11 cellular contexts compared by ENCODE assay signal in the genomic region with DNA sequence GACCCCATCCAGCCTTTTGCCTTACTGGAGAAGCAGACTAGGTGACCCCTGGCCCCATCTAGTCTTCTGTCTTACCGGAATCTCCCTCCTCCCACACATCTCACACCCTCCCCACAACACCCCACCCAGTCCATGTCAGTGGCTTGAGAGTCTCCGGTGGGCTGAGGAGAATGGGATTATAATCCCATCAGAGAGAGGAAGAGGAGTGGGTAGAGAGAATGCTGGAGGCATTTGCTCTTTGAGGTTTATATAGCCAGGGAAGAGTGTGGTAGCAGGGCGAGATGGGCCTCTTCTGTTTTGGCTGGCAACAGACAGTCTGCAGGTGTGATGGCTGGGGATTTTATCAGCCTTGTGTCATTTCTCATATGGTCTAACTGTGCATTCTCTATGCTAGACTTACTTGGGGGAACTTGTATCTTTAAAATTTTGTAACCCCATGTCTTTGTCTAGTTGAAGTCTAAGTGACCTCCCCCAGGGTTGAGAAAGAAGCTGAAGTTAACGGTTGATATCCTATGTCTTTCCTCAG. TPM values are rescaled to one million over a fixed set of nuclear protein-coding genes. Genes with fewer than 3 reads are reported as not detected.
DNase-seq lines count a peak whose midpoint lies in the region; ATAC-seq and TF ChIP-seq lines count a peak whose summit lies in the region.
"Had no signal": no experiment of that assay in that cellular context is flagged by ENCODE, and none has a peak within 500 bp of the region (broad histone marks: within the 10 kb centered on the region; RNA-seq: fewer than 3 reads in every experiment).

No MANE protein-coding gene starts in this region.

- no peak for TF ChIP-seq CTCF in CD8-positive, alpha-beta T cell (IDR thresholded peaks at IDR 0.05)
- no peak for TF ChIP-seq CTCF in SK-N-SH (IDR thresholded peaks at IDR 0.05)

- no peaks in the 10 kb centered on the region for H3K9me2 ChIP-seq in SK-N-SH

- H3K4me2 ChIP-seq in SK-N-SH = no peak overlapping the region

- peak; percentile 26 for ATAC-seq in CD8-positive, alpha-beta T cell
- ATAC-seq in GM21360 (IDR thresholded peaks at IDR 0.05; ENCODE audit: unreplicated experiment) (peak; percentile 42), HG03442 (IDR thresholded peaks at IDR 0.05; ENCODE audit: unreplicated experiment) (peak; percentile 45), GM21390 (IDR thresholded peaks at IDR 0.05; ENCODE audit: unreplicated experiment) (no peak)
- ATAC-seq in activated T-helper 17 cell treated with anti-CD3 and anti-CD28 coated beads, Interleukin-2, amount 50 U/mL, for 72 hours (replicated peaks) = no peak

- no peaks in the 10 kb centered on the region for H3K9me3 ChIP-seq in CD8-positive, alpha-beta T cell (ENCODE audit: low read length)
- H3K9me3 ChIP-seq in SK-N-SH = no peaks in the 10 kb centered on the region
- H3K9me3 ChIP-seq: BE2C had no signal

- intact Hi-C loops in CD8-positive, alpha-beta T cell (cut with DNase I, micrococcal nuclease) = no loop called here

- no peaks in the 10 kb centered on the region for H3K4me1 ChIP-seq in CD8-positive, alpha-beta T cell (ENCODE audit: insufficient read depth, low read length)
- peaks cover 4 to 9% of the 10 kb centered on the region in 2 experiments; a peak in 3 of 4 replicates for H3K4me1 ChIP-seq in SK-N-SH (ENCODE audit: control insufficient read depth in 1 of 2, insufficient read depth in 2 of 2, low read depth in 1 of 2, low read length in 1 of 2)

- WGBS in SK-N-SH (ENCODE audit: low lambda C conversion rate) = 96% methylated on average over 4 of the region's 4 CpGs

- TF ChIP-seq EP300 in SK-N-SH (IDR thresholded peaks at IDR 0.05; ENCODE audit: borderline replicate concordance in 1 of 2, low read depth in 1 of 2, low read length in 1 of 2) = no peak

- CTCF ChIA-PET in CD8-positive, alpha-beta T cell (lab: Charles Lee) = interaction anchor here (1.3 to 9.9 kb wide), 3 partner anchors 11 to 73 kb away, joined by 3 to 251 read pairs (median 8); no protein-coding TSS in a partner anchor
- CTCF ChIA-PET in SK-N-SH (lab: Yijun Ruan, JAX) = interaction anchor here (0.7 to 9.5 kb wide), 8 partner anchors 74 to 593 kb away, joined by 4 to 198 read pairs (median 8); no protein-coding TSS in a partner anchor

- no peak overlapping the region for H3K4me3 Mint-ChIP-seq in CD8-positive, alpha-beta T cell
- H3K4me3 Mint-ChIP-seq in activated T-helper 17 cell treated with anti-CD3 and anti-CD28 coated beads, Interleukin-2, amount 50 U/mL, for 72 hours = peak overlapping the region; percentile 25

- H3K4me3 ChIP-seq in CD8-positive, alpha-beta T cell (ENCODE audit: low read depth, low read length) = no peak overlapping the region
- H3K4me3 ChIP-seq in SK-N-SH (ENCODE audit: low read depth in 2 of 2, low read length in 1 of 2) = no peak overlapping the region

- no peaks in the 10 kb centered on the region for H3K27me3 ChIP-seq in CD8-positive, alpha-beta T cell (ENCODE audit: insufficient read depth, low read length)
- no peaks in the 10 kb centered on the region for H3K27me3 ChIP-seq in SK-N-SH (ENCODE audit: insufficient read depth)
- H3K27me3 ChIP-seq: BE2C had no signal

- no peak for TF ChIP-seq RAD21 in SK-N-SH (IDR thresholded peaks at IDR 0.05; ENCODE audit: low read length)

- no peak overlapping the region for H3K27ac ChIP-seq in CD8-positive, alpha-beta T cell (ENCODE audit: low read depth, low read length)
- no peak overlapping the region for H3K27ac ChIP-seq in SK-N-SH (ENCODE audit: low read depth in 2 of 2, low read length in 1 of 2)

- no peak overlapping the region for H2AFZ ChIP-seq in SK-N-SH (ENCODE audit: low read depth)

- peaks cover under 1% of the 10 kb centered on the region; the same call in 1 of the 2 replicates for H3K79me2 ChIP-seq in SK-N-SH (ENCODE audit: insufficient read depth)

- no peaks in the 10 kb centered on the region for H3K36me3 ChIP-seq in CD8-positive, alpha-beta T cell (ENCODE audit: insufficient read depth, low read length)
- H3K36me3 ChIP-seq in SK-N-SH (replicated peaks in 1 of 2; ENCODE audit: control insufficient read depth in 1 of 2, insufficient read depth in 2 of 2, low read length in 1 of 2) = peaks cover 0 to 10% of the 10 kb centered on the region in 2 experiments
- H3K36me3 ChIP-seq: BE2C had no signal

- H3K9me3 Mint-ChIP-seq in CD8-positive, alpha-beta T cell = no peaks in the 10 kb centered on the region
- H3K9me3 Mint-ChIP-seq in activated T-helper 17 cell treated with anti-CD3 and anti-CD28 coated beads, Interleukin-2, amount 50 U/mL, for 72 hours = no peaks in the 10 kb centered on the region

- H3K4me1 Mint-ChIP-seq in CD8-positive, alpha-beta T cell (ENCODE audit: low read depth) = peaks cover 18% of the 10 kb centered on the region
- H3K4me1 Mint-ChIP-seq in activated T-helper 17 cell treated with anti-CD3 and anti-CD28 coated beads, Interleukin-2, amount 50 U/mL, for 72 hours = peaks cover 26% of the 10 kb centered on the region

- POLR2A ChIA-PET in CD8-positive, alpha-beta T cell (lab: Charles Lee) = no interaction called here
- POLR2A ChIA-PET in SK-N-SH (lab: Yijun Ruan, JAX) = no interaction called here

- H3K27me3 Mint-ChIP-seq in CD8-positive, alpha-beta T cell (ENCODE audit: low read depth) = no peaks in the 10 kb centered on the region
- no peaks in the 10 kb centered on the region for H3K27me3 Mint-ChIP-seq in activated T-helper 17 cell treated with anti-CD3 and anti-CD28 coated beads, Interleukin-2, amount 50 U/mL, for 72 hours

- no peaks in the 10 kb centered on the region for H4K20me1 ChIP-seq in SK-N-SH (ENCODE audit: insufficient read depth)

- no peak overlapping the region for H3K9ac ChIP-seq in SK-N-SH

- no peak for DNase-seq in CD8-positive, alpha-beta T cell
- DNase-seq in NCI-H2227 treated with DMSO at 0.1 percent for 48 hours (lab: John Stamatoyannopoulos, UW) = no peak
- no peak for DNase-seq in SK-N-SH
- DNase-seq in KG1 (lab: John Stamatoyannopoulos, UW) = no peak
- DNase-seq: activated naive CD4-positive, alpha-beta T cell treated with Interleukin-2 at 50 U/mL for 16 hours; BE2C; effector CD4-positive, alpha-beta T cell had no signal

- H3K27ac Mint-ChIP-seq in CD8-positive, alpha-beta T cell = no peak overlapping the region
- H3K27ac Mint-ChIP-seq in activated T-helper 17 cell treated with anti-CD3 and anti-CD28 coated beads, Interleukin-2, amount 50 U/mL, for 72 hours = peak overlapping the region; percentile 73

- no peaks in the 10 kb centered on the region for H3K36me3 Mint-ChIP-seq in CD8-positive, alpha-beta T cell
- H3K36me3 Mint-ChIP-seq in activated T-helper 17 cell treated with anti-CD3 and anti-CD28 coated beads, Interleukin-2, amount 50 U/mL, for 72 hours (ENCODE audit: low read depth) = peaks cover 60% of the 10 kb centered on the region

- H3F3A ChIP-seq in SK-N-SH (replicated peaks; ENCODE audit: insufficient read depth) = peaks cover under 1% of the 10 kb centered on the region

TF ChIP-seq in SK-N-SH, 30 proteins besides CTCF, POLR2A, EP300 and RAD21 (continues in another document):
- TF ChIP-seq FOXM1 (IDR thresholded peaks at IDR 0.05; ENCODE audit: low read depth) = no peak
- no peak for TF ChIP-seq SMC3 (IDR thresholded peaks at IDR 0.05; ENCODE audit: low read depth, low read length)
- TF ChIP-seq NRF1 (IDR thresholded peaks at IDR 0.05; ENCODE audit: low read depth, low read length) = no peak
- TF ChIP-seq, protein P1, sequence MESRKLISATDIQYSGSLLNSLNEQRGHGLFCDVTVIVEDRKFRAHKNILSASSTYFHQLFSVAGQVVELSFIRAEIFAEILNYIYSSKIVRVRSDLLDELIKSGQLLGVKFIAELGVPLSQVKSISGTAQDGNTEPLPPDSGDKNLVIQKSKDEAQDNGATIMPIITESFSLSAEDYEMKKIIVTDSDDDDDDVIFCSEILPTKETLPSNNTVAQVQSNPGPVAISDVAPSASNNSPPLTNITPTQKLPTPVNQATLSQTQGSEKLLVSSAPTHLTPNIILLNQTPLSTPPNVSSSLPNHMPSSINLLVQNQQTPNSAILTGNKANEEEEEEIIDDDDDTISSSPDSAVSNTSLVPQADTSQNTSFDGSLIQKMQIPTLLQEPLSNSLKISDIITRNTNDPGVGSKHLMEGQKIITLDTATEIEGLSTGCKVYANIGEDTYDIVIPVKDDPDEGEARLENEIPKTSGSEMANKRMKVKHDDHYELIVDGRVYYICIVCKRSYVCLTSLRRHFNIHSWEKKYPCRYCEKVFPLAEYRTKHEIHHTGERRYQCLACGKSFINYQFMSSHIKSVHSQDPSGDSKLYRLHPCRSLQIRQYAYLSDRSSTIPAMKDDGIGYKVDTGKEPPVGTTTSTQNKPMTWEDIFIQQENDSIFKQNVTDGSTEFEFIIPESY (IDR thresholded peaks at IDR 0.05; ENCODE audit: borderline replicate concordance, low read depth) = no peak
- TF ChIP-seq JUND (IDR thresholded peaks at IDR 0.05) = no peak
- TF ChIP-seq POLR2AphosphoS5 (IDR thresholded peaks at IDR 0.05; ENCODE audit: low read depth, low read length) = no peak
- TF ChIP-seq YY1 (IDR thresholded peaks at IDR 0.05; ENCODE audit: low read depth) = no peak
- no peak for TF ChIP-seq FOXJ3 (CRISPR knock-in tag; IDR thresholded peaks at IDR 0.05)
- TF ChIP-seq, protein P2, sequence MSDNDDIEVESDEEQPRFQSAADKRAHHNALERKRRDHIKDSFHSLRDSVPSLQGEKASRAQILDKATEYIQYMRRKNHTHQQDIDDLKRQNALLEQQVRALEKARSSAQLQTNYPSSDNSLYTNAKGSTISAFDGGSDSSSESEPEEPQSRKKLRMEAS (IDR thresholded peaks at IDR 0.05; ENCODE audit: low read depth) = no peak
- TF ChIP-seq GATA2 (CRISPR knock-in tag; IDR thresholded peaks at IDR 0.05) = no peak
- no peak for TF ChIP-seq RCOR1 (IDR thresholded peaks at IDR 0.05; ENCODE audit: low read length)
- TF ChIP-seq, protein P3, sequence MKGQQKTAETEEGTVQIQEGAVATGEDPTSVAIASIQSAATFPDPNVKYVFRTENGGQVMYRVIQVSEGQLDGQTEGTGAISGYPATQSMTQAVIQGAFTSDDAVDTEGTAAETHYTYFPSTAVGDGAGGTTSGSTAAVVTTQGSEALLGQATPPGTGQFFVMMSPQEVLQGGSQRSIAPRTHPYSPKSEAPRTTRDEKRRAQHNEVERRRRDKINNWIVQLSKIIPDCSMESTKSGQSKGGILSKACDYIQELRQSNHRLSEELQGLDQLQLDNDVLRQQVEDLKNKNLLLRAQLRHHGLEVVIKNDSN (IDR thresholded peaks at IDR 0.05; ENCODE audit: borderline replicate concordance, low read depth) = no peak
- TF ChIP-seq NFIC (IDR thresholded peaks at IDR 0.05; ENCODE audit: borderline replicate concordance) = no peak
- TF ChIP-seq CHD2 (IDR thresholded peaks at IDR 0.05; ENCODE audit: low read length, partially characterized antibody) = no peak

RNA-seq across cellular contexts. Expression of a gene that starts 50.3 kb away (rescaled TPM):
- 10 to 100 TPM; 18.6 to 20.7 TPM for total RNA-seq in CD8-positive, alpha-beta T cell
- total RNA-seq in activated T-helper 17 cell treated with anti-CD3 and anti-CD28 coated beads, Interleukin-2, amount 50 U/mL, for 72 hours = 10 to 100 TPM; 41.7 to 78.3 TPM
- 14.0 and 14.5 TPM in 2 replicates for polyA plus RNA-seq in SK-N-SH (2012; rRNA removed)
- polyA plus RNA-seq in SK-N-SH (2012; cell fraction: cytosol; rRNA removed) = 7.1 and 8.4 TPM in 2 replicates
- polyA plus RNA-seq in SK-N-SH (2012; cell fraction: nucleus; rRNA removed) = 40.4 and 41.9 TPM in 2 replicates

Comparison
In these comparisons a context has a peak if more than half of its experiments do, and no peak if none do; other contexts are left out.
1. ATAC-seq: peak in CD8-positive, alpha-beta T cell (single experiment), GM21360 (single experiment) and HG03442 (single experiment); none in activated T-helper 17 cell treated with anti-CD3 and anti-CD28 coated beads, Interleukin-2, amount 50 U/mL, for 72 hours (single experiment) and GM21390 (single experiment).